ENCODE assay signal across 7 cellular contexts in the genomic region with DNA sequence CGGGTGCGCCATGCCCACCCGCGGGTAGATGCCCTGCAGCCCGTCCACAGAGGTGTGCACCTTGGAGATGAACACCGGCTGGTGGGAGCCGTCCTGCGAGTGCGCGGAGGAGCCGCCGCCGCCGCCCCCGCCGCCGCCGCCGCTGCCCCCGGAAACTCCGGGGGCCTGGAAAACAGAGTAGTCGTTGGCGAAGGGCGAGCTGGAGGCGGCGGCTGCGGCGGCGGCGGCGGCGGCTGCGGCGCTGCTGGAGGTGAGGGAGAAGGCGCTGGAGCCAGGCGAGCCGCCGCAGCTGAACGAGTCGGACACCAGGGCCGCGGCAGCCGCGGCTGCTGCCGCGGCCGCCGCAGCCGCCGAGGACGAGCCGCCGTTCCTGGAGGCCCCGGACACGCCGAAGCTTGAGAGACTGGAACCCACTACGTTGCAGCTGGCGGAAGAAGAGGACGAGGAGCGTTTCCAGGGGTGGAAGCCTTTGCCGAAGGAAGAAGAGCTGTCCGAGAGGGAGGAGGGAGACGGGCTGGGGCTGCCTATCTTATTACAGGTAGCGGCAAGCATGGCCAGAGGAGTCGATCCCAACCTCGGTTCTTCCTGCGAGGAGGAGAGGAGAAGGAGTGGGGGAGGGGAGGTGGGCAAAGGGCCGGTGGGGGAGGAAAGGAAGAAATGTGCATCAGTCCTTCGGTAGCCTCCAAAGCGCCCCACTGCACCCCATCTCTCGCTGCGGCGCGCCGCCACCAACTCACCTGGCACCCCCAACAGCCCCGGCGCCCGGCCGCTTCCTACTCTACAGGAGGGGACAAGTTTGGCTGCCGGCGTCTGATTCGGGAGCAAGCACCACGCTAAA. TPM values are rescaled to one million over a fixed set of nuclear protein-coding genes. Genes with fewer than 3 reads are reported as not detected.
DNase-seq lines count a peak whose midpoint lies in the region; ATAC-seq and TF ChIP-seq lines count a peak whose summit lies in the region.

No MANE protein-coding gene starts in this region.

- H3K9me3 ChIP-seq in ES-I3 (ENCODE audit: control insufficient read depth, insufficient read depth, low read length) (no peaks in the 10 kb centered on the region), Karpas-422 (ENCODE audit: low read length) (no peaks in the 10 kb centered on the region)

- no peaks in the 10 kb centered on the region for H3K36me3 ChIP-seq in ES-I3 (ENCODE audit: insufficient read depth, low read length)
- H3K36me3 ChIP-seq in Karpas-422 (ENCODE audit: insufficient read depth, low read length), result no peaks in the 10 kb centered on the region

- peaks cover 13 to 43% (median 27%) of the 10 kb centered on the region in 4 donors for H3K4me1 Mint-ChIP-seq in naive thymus-derived CD8-positive, alpha-beta T cell

- no peak overlapping the region for H3K27ac ChIP-seq in coronary artery
- no peak overlapping the region for H3K27ac ChIP-seq in Karpas-422 (ENCODE audit: low read length)

- no peak for ATAC-seq in naive thymus-derived CD8-positive, alpha-beta T cell
- ATAC-seq in HG03108 (IDR thresholded peaks at IDR 0.05; ENCODE audit: unreplicated experiment) (no peak), HG03457 (IDR thresholded peaks at IDR 0.05; ENCODE audit: unreplicated experiment) (no peak)

- H4K20me1 ChIP-seq in Karpas-422 (ENCODE audit: insufficient read depth, low read depth, low read length), result no peaks in the 10 kb centered on the region

- no peaks in the 10 kb centered on the region for H3K27me3 ChIP-seq in Karpas-422 (ENCODE audit: low read length)

- no peak overlapping the region for H3K4me2 ChIP-seq in Karpas-422 (ENCODE audit: low read depth, low read length, poor library complexity, severe bottlenecking)

- no peak overlapping the region for H2AFZ ChIP-seq in Karpas-422 (ENCODE audit: low read length)

- H3K9me2 ChIP-seq in Karpas-422 (replicated peaks; ENCODE audit: insufficient read depth, low read length), result no peaks in the 10 kb centered on the region

- peaks cover 4 to 56% (median 26%) of the 10 kb centered on the region in 9 donors for H3K9me3 Mint-ChIP-seq in naive thymus-derived CD8-positive, alpha-beta T cell

- H3K36me3 Mint-ChIP-seq in naive thymus-derived CD8-positive, alpha-beta T cell, result peaks cover 6 to 29% (median 11%) of the 10 kb centered on the region in 3 donors

- peak overlapping the region; percentile 72 for H3K4me3 ChIP-seq in coronary artery
- no peak overlapping the region for H3K4me3 ChIP-seq in Karpas-422 (ENCODE audit: low read length)

- H3K4me1 ChIP-seq in ES-I3 (ENCODE audit: insufficient read depth, low read length) (peaks cover 22% of the 10 kb centered on the region; the same call in 1 of the 2 replicates), Karpas-422 (ENCODE audit: low read length) (no peaks in the 10 kb centered on the region)

- DNase-seq in NCI-H146 (lab: John Stamatoyannopoulos, UW), result peak; percentile 56
- no peak for DNase-seq in coronary artery (ENCODE audit: low spot score)
- no peak for DNase-seq in naive thymus-derived CD8-positive, alpha-beta T cell
- DNase-seq in Karpas-422, result no peak

- peaks cover 51 to 83% (median 70%) of the 10 kb centered on the region in 5 donors for H3K27me3 Mint-ChIP-seq in naive thymus-derived CD8-positive, alpha-beta T cell

- H3K27ac Mint-ChIP-seq in naive thymus-derived CD8-positive, alpha-beta T cell, result peak overlapping the region in 2 of 10 donors; percentile 57 to 74

- no peak for TF ChIP-seq CTCF in coronary artery (IDR thresholded peaks at IDR 0.05)

- H3K9ac ChIP-seq in ES-I3 (ENCODE audit: low read depth, low read length) (peak overlapping the region; percentile 59), Karpas-422 (ENCODE audit: low read length) (no peak overlapping the region)

- no peaks in the 10 kb centered on the region for H3K79me2 ChIP-seq in Karpas-422 (ENCODE audit: low read length)

- H3K4me3 Mint-ChIP-seq in naive thymus-derived CD8-positive, alpha-beta T cell, result peak overlapping the region; percentile 54 to 84 (median 74)

- POLR2A ChIA-PET in naive thymus-derived CD8-positive, alpha-beta T cell (lab: Charles Lee), result no interaction called here

RNA-seq across cellular contexts. Expression of gene SP8, which starts 1.3 kb away (rescaled TPM):
- not detected for total RNA-seq in naive thymus-derived CD8-positive, alpha-beta T cell
- polyA plus RNA-seq in naive thymus-derived CD8-positive, alpha-beta T cell, result not detected
- not detected in 2 replicates for total RNA-seq in Karpas-422 (2014; rRNA removed; shearing (Covaris generic); ENCODE audit: low replicate concordance)
